8 cellular contexts compared by ENCODE assay signal in the genomic region with DNA sequence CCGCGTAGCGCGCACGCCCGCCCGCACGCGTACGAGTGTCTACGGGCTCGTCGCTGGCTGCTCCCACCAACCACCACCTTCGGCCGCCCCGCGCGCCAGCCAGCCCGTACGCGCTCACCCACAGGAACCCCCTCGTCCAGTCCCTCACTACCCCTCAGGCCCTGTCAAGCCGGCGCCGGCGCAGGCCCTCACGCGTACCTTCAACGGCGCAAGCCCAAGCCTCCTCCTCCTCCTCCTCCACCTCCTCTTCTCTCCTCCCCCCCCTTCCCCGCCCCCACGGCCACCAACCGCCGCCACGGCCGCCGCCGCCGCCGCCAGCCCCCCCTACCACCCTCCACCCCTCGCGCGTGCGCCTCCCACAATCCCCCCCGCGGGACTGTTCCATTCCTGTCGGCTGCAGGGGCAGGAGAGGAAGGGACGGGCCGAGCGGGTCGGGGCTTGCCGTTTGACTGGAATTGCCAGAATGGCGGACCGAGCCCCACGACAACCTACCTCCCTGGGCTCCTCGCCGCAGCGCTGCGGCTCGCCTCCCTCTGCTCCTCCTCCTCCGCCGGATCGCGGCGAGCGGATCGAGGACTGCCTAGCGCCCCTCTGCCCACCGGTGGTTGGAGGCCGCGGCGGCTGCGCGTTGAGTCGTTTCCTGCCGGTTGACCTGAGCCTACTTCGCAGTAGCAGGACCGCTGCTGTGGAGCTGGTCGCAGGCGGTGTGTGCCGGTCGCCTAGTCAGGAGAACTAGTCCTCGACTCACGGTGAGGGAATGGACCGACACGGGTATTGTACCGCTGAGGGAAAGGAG. TPM values are rescaled to one million over a fixed set of nuclear protein-coding genes. Genes with fewer than 3 reads are reported as not detected.
DNase-seq lines count a peak whose midpoint lies in the region; ATAC-seq and TF ChIP-seq lines count a peak whose summit lies in the region.

A gene with protein sequence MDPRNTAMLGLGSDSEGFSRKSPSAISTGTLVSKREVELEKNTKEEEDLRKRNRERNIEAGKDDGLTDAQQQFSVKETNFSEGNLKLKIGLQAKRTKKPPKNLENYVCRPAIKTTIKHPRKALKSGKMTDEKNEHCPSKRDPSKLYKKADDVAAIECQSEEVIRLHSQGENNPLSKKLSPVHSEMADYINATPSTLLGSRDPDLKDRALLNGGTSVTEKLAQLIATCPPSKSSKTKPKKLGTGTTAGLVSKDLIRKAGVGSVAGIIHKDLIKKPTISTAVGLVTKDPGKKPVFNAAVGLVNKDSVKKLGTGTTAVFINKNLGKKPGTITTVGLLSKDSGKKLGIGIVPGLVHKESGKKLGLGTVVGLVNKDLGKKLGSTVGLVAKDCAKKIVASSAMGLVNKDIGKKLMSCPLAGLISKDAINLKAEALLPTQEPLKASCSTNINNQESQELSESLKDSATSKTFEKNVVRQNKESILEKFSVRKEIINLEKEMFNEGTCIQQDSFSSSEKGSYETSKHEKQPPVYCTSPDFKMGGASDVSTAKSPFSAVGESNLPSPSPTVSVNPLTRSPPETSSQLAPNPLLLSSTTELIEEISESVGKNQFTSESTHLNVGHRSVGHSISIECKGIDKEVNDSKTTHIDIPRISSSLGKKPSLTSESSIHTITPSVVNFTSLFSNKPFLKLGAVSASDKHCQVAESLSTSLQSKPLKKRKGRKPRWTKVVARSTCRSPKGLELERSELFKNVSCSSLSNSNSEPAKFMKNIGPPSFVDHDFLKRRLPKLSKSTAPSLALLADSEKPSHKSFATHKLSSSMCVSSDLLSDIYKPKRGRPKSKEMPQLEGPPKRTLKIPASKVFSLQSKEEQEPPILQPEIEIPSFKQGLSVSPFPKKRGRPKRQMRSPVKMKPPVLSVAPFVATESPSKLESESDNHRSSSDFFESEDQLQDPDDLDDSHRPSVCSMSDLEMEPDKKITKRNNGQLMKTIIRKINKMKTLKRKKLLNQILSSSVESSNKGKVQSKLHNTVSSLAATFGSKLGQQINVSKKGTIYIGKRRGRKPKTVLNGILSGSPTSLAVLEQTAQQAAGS (N-terminal part only) (minus strand): TSS at position 223 of the 796 bp plus-strand sequence. CDS start 41,284 bp downstream, outside the sequence.

- ATAC-seq in GM21737 (IDR thresholded peaks at IDR 0.05; ENCODE audit: unreplicated experiment) (peak; percentile 63), esophagus mucosa (peak; percentile 94)

- DNase-seq in DMS153 treated with DMSO at 0.1 percent for 48 hours (lab: John Stamatoyannopoulos, UW; ENCODE audit: unreplicated experiment), result peak; percentile 96
- peak; percentile 89 to 96 (median 96) for DNase-seq in Peyer's patch
- DNase-seq in activated T-cell treated with anti-CD3 and anti-CD28 coated beads, Interleukin-2, amount 50 U/mL, for 48 hours, result peak; percentile 96
- peak; percentile 92 for DNase-seq in stimulated activated CD8-positive, alpha-beta memory T cell treated with anti-CD3 and anti-CD28 coated beads, Interleukin-7, amount 100 ng/mL, for 24 hours (ENCODE audit: low read depth)

- TF ChIP-seq CTCF in Peyer's patch (IDR thresholded peaks at IDR 0.05), result peak in 3 of 6 experiments; percentile 22 to 32 (median 28)

- TF ChIP-seq POLR2A in Peyer's patch (IDR thresholded peaks at IDR 0.05), result peak; percentile 95 to 96

- H3K27ac ChIP-seq in KOPT-K1 (ENCODE audit: low read depth, low read length, poor library complexity, severe bottlenecking) (peak within 1 kb of the TSS; percentile 97), Peyer's patch (peak within 1 kb of the TSS; percentile 95 to 97 (median 96)), muscle layer of duodenum (ENCODE audit: low read length) (peak within 1 kb of the TSS; percentile 91)

- peaks cover 0 to 43% (median 8%) of the 10 kb centered on the region in 4 donors for H3K4me1 ChIP-seq in Peyer's patch
- H3K4me1 ChIP-seq in muscle layer of duodenum (ENCODE audit: control insufficient read depth in 1 of 2, insufficient read depth in 2 of 2, low read length in 2 of 2), result peaks cover 0 to 40% of the 10 kb centered on the region in 2 donors

- H3K4me3 ChIP-seq in Peyer's patch, result peak within 1 kb of the TSS; percentile 86 to 90 (median 88)
- peak within 1 kb of the TSS; percentile 85 to 86 for H3K4me3 ChIP-seq in muscle layer of duodenum (ENCODE audit: low read depth in 1 of 2, low read length in 2 of 2)

- H3K9me3 ChIP-seq in KOPT-K1 (ENCODE audit: insufficient read depth, low read length, poor library complexity, severe bottlenecking), result no peaks in the 10 kb centered on the region
- H3K9me3 ChIP-seq in Peyer's patch, result no peaks in the 10 kb centered on the region
- no peaks in the 10 kb centered on the region for H3K9me3 ChIP-seq in muscle layer of duodenum (ENCODE audit: control insufficient read depth in 1 of 2, low read length in 2 of 2)

- H3K27me3 ChIP-seq in Peyer's patch (no peaks in the 10 kb centered on the region), muscle layer of duodenum (ENCODE audit: low read depth, low read length) (no peaks in the 10 kb centered on the region)

- H3K36me3 ChIP-seq in KOPT-K1 (ENCODE audit: insufficient read depth, low read length), result peaks cover 31% of the 10 kb centered on the region
- no peaks in the 10 kb centered on the region for H3K36me3 ChIP-seq in Peyer's patch
- H3K36me3 ChIP-seq in muscle layer of duodenum (ENCODE audit: control insufficient read depth in 1 of 2, insufficient read depth in 2 of 2, low read length in 2 of 2), result peaks cover 0 to 7% of the 10 kb centered on the region in 2 donors

RNA-seq across cellular contexts. Expression of the gene that starts here (rescaled TPM):
- total RNA-seq in Peyer's patch, result 100 to 1,000 TPM in 1 of 4 donors, 10 to 100 TPM in 3; 58.3 to 101 (median 73.8) TPM
- total RNA-seq in esophagus mucosa, result 25.3 TPM

Comparison
In these comparisons a context has a peak if more than half of its experiments do, and no peak if none do; other contexts are left out.
1. Peak in every context shown above with its lines: DNase-seq, ATAC-seq, H3K4me3 ChIP-seq and H3K27ac ChIP-seq.